ENCODE assay signal across 19 cellular contexts in genomic region chr7:46206474-46207060, GRCh38.
DNase-seq lines count a peak whose midpoint lies in the region; ATAC-seq, FAIRE-seq and TF ChIP-seq lines count a peak whose summit lies in the region.
"Had no signal": no experiment of that assay in that cellular context is flagged by ENCODE, and none has a peak within 500 bp of the region (broad histone marks: within the 10 kb centered on the region; RNA-seq: fewer than 3 reads in every experiment).

No MANE protein-coding gene starts in this region.

- TF ChIP-seq EP300 in GM12878 (IDR thresholded peaks at IDR 0.05; ENCODE audit: borderline replicate concordance in 1 of 2, control insufficient read depth in 1 of 2, low read depth in 2 of 2, low read length in 2 of 2), result no peak

- no peaks in the 10 kb centered on the region for H3K27me3 Mint-ChIP-seq in T-cell
- peaks cover 2% of the 10 kb centered on the region for H3K27me3 Mint-ChIP-seq in endodermal cell (ENCODE audit: insufficient read depth)
- H3K27me3 Mint-ChIP-seq: CD4-positive, CD25-positive, alpha-beta regulatory T cell had no signal

- no peak overlapping the region for H3K4me3 Mint-ChIP-seq in T-cell
- H3K4me3 Mint-ChIP-seq in endodermal cell, result no peak overlapping the region
- H3K4me3 Mint-ChIP-seq: stimulated activated naive B cell treated with anti-CD40 and anti-IgM and Interleukin-4, amounts not matched to agents 10 μg/mL and 1 μg/mL and 100 μg/mL, for 72 hours had no signal

- no peak for FAIRE-seq in GM12878 (lab: Jason Lieb, UNC)
- FAIRE-seq in small intestine (lab: Jason Lieb, UNC), result no peak

- TF ChIP-seq CTCF in GM12864 (IDR thresholded peaks at IDR 0.05; ENCODE audit: low read depth, low read length, missing control alignments), result no peak
- no peak for TF ChIP-seq CTCF in GM12878 (IDR thresholded peaks at IDR 0.05 in 2 of 3, conservative IDR thresholded peaks at IDR 0.05 in 1 of 3; ENCODE audit: control insufficient read depth in 2 of 3, extremely low read depth in 1 of 3, insufficient read depth in 1 of 3, low read depth in 3 of 3, low read length in 3 of 3)
- no peak for TF ChIP-seq CTCF in endodermal cell (conservative IDR thresholded peaks at IDR 0.05)

- no peaks in the 10 kb centered on the region for H3K79me2 ChIP-seq in GM12878 (ENCODE audit: control insufficient read depth, insufficient read depth, low read length)

- H3K4me1 Mint-ChIP-seq in T-cell, result no peaks in the 10 kb centered on the region
- peaks cover 4% of the 10 kb centered on the region for H3K4me1 Mint-ChIP-seq in endodermal cell
- H3K4me1 Mint-ChIP-seq: stimulated activated naive B cell treated with anti-CD40 and anti-IgM and Interleukin-4, amounts not matched to agents 10 μg/mL and 1 μg/mL and 100 μg/mL, for 72 hours had no signal

- POLR2A ChIA-PET in GM12878 (lab: Charles Lee), result interaction anchor here (1.3 kb wide), 1 partner anchor 52 kb away, joined by 3 read pairs; no protein-coding TSS in a partner anchor
- POLR2A ChIA-PET in T-cell (lab: Charles Lee), result no interaction called here

- 35% methylated on average over 4 of the region's 4 CpGs for WGBS in GM12878 (ENCODE audit: insufficient coverage, insufficient replicate concordance, low lambda C conversion rate, missing lambda C conversion rate)
- 18 to 49% (median 37%) methylated on average over 4 of the region's 4 CpGs for WGBS in small intestine, 3 donors
- WGBS in endodermal cell (ENCODE audit: insufficient coverage in 1 of 2, insufficient read length in 1 of 2), 2 experiments, result 90 to 97% methylated on average over 4 of the region's 4 CpGs

- ATAC-seq in GM21576 (IDR thresholded peaks at IDR 0.05; ENCODE audit: unreplicated experiment) (peak; percentile 53), GM12878 (peak; percentile 80), T-cell (replicated peaks in 1 of 4) (no peak)
- ATAC-seq: activated naive CD4-positive, alpha-beta T cell treated with anti-CD3 and anti-CD28 coated beads, Interleukin-2, amount 50 U/mL, for 72 hours had no signal

- H4K20me1 ChIP-seq in GM12878 (ENCODE audit: control insufficient read depth, insufficient read depth), result no peaks in the 10 kb centered on the region

- no TSS peak for BruUV-seq in GM12878 (replicated peaks; lab: Mats Ljungman, UMichigan)

- in situ Hi-C loops in GM12878 (cut with MboI), result no loop called here

- H3K4me2 ChIP-seq in GM12878 (ENCODE audit: control insufficient read depth, insufficient read depth), result no peak overlapping the region

- no peak overlapping the region for H3K9ac ChIP-seq in GM12878 (ENCODE audit: control insufficient read depth, insufficient read depth, low read length)
- H3K9ac ChIP-seq in endodermal cell (ENCODE audit: extremely low read depth, low read length, poor library complexity, severe bottlenecking), result no peak overlapping the region

- RAD21 ChIA-PET in GM12878 (lab: Charles Lee; ENCODE audit: unreplicated experiment), result interaction anchor here (0.6 to 1.5 kb wide), 9 partner anchors 52 to 284 kb away, joined by 3 to 10 read pairs (median 4); no protein-coding TSS in a partner anchor

- SMC1A ChIA-PET in GM12878 (lab: Charles Lee; ENCODE audit: uncharacterized antibody, unreplicated experiment), result interaction anchor here (0.8 to 1.7 kb wide), 9 partner anchors 8 to 244 kb away, joined by 3 to 7 read pairs (median 3); no protein-coding TSS in a partner anchor

- H3K9me3 Mint-ChIP-seq in T-cell (no peaks in the 10 kb centered on the region), endodermal cell (no peaks in the 10 kb centered on the region)
- H3K9me3 Mint-ChIP-seq: stimulated activated naive B cell treated with anti-CD40 and anti-IgM and Interleukin-4, amounts not matched to agents 10 μg/mL and 1 μg/mL and 100 μg/mL, for 72 hours had no signal

- H3K36me3 Mint-ChIP-seq in T-cell (no peaks in the 10 kb centered on the region), endodermal cell (ENCODE audit: low read depth) (no peaks in the 10 kb centered on the region)
- H3K36me3 Mint-ChIP-seq: activated naive CD4-positive, alpha-beta T cell treated with anti-CD3 and anti-CD28 coated beads, Interleukin-2, amount 50 U/mL, for 72 hours; CD4-positive, CD25-positive, alpha-beta regulatory T cell; stimulated activated naive B cell treated with anti-CD40 and anti-IgM and Interleukin-4, amounts not matched to agents 10 μg/mL and 1 μg/mL and 100 μg/mL, for 72 hours had no signal

- no peaks in the 10 kb centered on the region for H3K27me3 ChIP-seq in GM12878 (replicated peaks in 1 of 2; ENCODE audit: control insufficient read depth in 2 of 2, insufficient read depth in 2 of 2, low read length in 1 of 2)
- H3K27me3 ChIP-seq in small intestine (ENCODE audit: control insufficient read depth in 2 of 2, insufficient read depth in 2 of 2, low read length in 2 of 2), result no peaks in the 10 kb centered on the region
- no peaks in the 10 kb centered on the region for H3K27me3 ChIP-seq in endodermal cell (ENCODE audit: control insufficient read depth, insufficient read depth, low read length, poor library complexity, severe bottlenecking)
- H3K27me3 ChIP-seq: right atrium auricular region, tibial nerve had no signal

- 0 out of 2 replicates have a peak, but pooled peaks have one; percentile 1 for TF ChIP-seq RAD21 in GM12878 (IDR thresholded peaks at IDR 0.05; ENCODE audit: insufficient read depth, low read depth, low read length)

- CTCF ChIA-PET in GM12878 (lab: Yijun Ruan, JAX) (interaction anchor here (0.6 to 1.0 kb wide), 2 partner anchors 149 to 284 kb away, joined by 3 to 4 read pairs; no protein-coding TSS in a partner anchor), T-cell (lab: Charles Lee) (no interaction called here)

- H3K4me1 ChIP-seq in GM12878 (ENCODE audit: control insufficient read depth, insufficient read depth, low read length) (peaks cover 10% of the 10 kb centered on the region), small intestine (ENCODE audit: control insufficient read depth in 2 of 2, insufficient read depth in 1 of 2, low read depth in 1 of 2, low read length in 1 of 2) (peaks cover 2 to 6% of the 10 kb centered on the region in 2 donors), endodermal cell (ENCODE audit: control insufficient read depth, insufficient read depth, low read length) (no peaks in the 10 kb centered on the region)
- H3K4me1 ChIP-seq: right atrium auricular region, tibial nerve had no signal

- intact Hi-C loops in GM12878 (cut with micrococcal nuclease; ENCODE audit: unreplicated experiment), result no loop called here

- H3K9me3 ChIP-seq in GM12878 (replicated peaks; ENCODE audit: control insufficient read depth, insufficient read depth, low read length) (no peaks in the 10 kb centered on the region), small intestine (ENCODE audit: control insufficient read depth, low read depth) (no peaks in the 10 kb centered on the region), endodermal cell (ENCODE audit: control insufficient read depth, low read length) (no peaks in the 10 kb centered on the region)
- H3K9me3 ChIP-seq: right atrium auricular region, tibial nerve had no signal

- H3K27ac Mint-ChIP-seq in T-cell (no peak overlapping the region), endodermal cell (no peak overlapping the region)
- H3K27ac Mint-ChIP-seq: activated naive CD4-positive, alpha-beta T cell treated with anti-CD3 and anti-CD28 coated beads, Interleukin-2, amount 50 U/mL, for 72 hours; CD4-positive, CD25-positive, alpha-beta regulatory T cell; stimulated activated naive B cell treated with anti-CD40 and anti-IgM and Interleukin-4, amounts not matched to agents 10 μg/mL and 1 μg/mL and 100 μg/mL, for 72 hours had no signal

- no peaks in the 10 kb centered on the region for H3K36me3 ChIP-seq in GM12878 (ENCODE audit: control insufficient read depth in 2 of 2, insufficient read depth in 2 of 2, low read length in 1 of 2)
- no peaks in the 10 kb centered on the region for H3K36me3 ChIP-seq in small intestine (ENCODE audit: control insufficient read depth in 2 of 2, insufficient read depth in 2 of 2, low read length in 2 of 2)
- no peaks in the 10 kb centered on the region for H3K36me3 ChIP-seq in endodermal cell (ENCODE audit: control insufficient read depth, insufficient read depth, low read length)
- H3K36me3 ChIP-seq: right atrium auricular region, tibial nerve had no signal

- H3K27ac ChIP-seq in GM12878 (ENCODE audit: control insufficient read depth, insufficient read depth) (no peak overlapping the region), small intestine (ENCODE audit: low read depth in 1 of 2, low read length in 1 of 2) (peak overlapping the region in 1 of 2 donors; percentile 61), endodermal cell (ENCODE audit: low read depth, low read length) (no peak overlapping the region)
- H3K27ac ChIP-seq: coronary artery, right atrium auricular region, tibial nerve had no signal

- DNase-seq in GM12864 (ENCODE audit: low read depth) (peak; percentile 21), GM12878 (ENCODE audit: low read depth, low spot score) (peak; percentile 42), small intestine (peak; percentile 57), cerebellar nuclear complex (lab: John Stamatoyannopoulos, UW) (no peak), T-cell (no peak), endodermal cell (no peak)
- no peak for DNase-seq in NK-92 treated with Interleukin-12 subunit alpha and Interleukin-12 subunit beta, amount 100 ng/mL, for 24 hours (lab: John Stamatoyannopoulos, UW)
- DNase-seq: activated CD4-positive, alpha-beta T cell treated with anti-CD3 and anti-CD28 coated beads, Interleukin-2, amount 50 U/mL, for 4 hours; activated T-cell treated with anti-CD3 and anti-CD28 coated beads, Interleukin-2, amount 50 U/mL, for 1 hour; CD4-positive, CD25-positive, alpha-beta regulatory T cell; DMS79; NCI-H1930; stimulated activated naive B cell treated with anti-CD40 and anti-IgM and Interleukin-4, amounts not matched to agents 10 μg/mL and 1 μg/mL and 100 μg/mL, for 72 hours; SW 1271 had no signal

- TF ChIP-seq POLR2A in GM12878 (IDR thresholded peaks at IDR 0.05; ENCODE audit: low read depth, low read length), result no peak

- no peak overlapping the region for H2AFZ ChIP-seq in GM12878 (ENCODE audit: control insufficient read depth, low read depth, low read length)

- H3K4me3 ChIP-seq in GM12864 (ENCODE audit: low read depth, low read length) (no peak overlapping the region), GM12878 (no peak overlapping the region), small intestine (ENCODE audit: low read depth in 1 of 2, low read length in 2 of 2) (no peak overlapping the region), endodermal cell (ENCODE audit: low read length) (no peak overlapping the region)
- H3K4me3 ChIP-seq: coronary artery, right atrium auricular region, tibial nerve had no signal

Comparison
In these comparisons a context has a peak if more than half of its experiments do, and no peak if none do; other contexts are left out.
1. DNase-seq: peak in GM12864 (single experiment), GM12878 (single experiment) and small intestine (single experiment); none in NK-92 treated with Interleukin-12 subunit alpha and Interleukin-12 subunit beta, amount 100 ng/mL, for 24 hours (single experiment), cerebellar nuclear complex (0 of 2), T-cell (0 of 34) and endodermal cell (single experiment).
2. ATAC-seq: peak in GM21576 (single experiment) and GM12878 (single experiment); none in T-cell (0 of 4).